1 cellular context compared by ENCODE assay signal in the genomic region with DNA sequence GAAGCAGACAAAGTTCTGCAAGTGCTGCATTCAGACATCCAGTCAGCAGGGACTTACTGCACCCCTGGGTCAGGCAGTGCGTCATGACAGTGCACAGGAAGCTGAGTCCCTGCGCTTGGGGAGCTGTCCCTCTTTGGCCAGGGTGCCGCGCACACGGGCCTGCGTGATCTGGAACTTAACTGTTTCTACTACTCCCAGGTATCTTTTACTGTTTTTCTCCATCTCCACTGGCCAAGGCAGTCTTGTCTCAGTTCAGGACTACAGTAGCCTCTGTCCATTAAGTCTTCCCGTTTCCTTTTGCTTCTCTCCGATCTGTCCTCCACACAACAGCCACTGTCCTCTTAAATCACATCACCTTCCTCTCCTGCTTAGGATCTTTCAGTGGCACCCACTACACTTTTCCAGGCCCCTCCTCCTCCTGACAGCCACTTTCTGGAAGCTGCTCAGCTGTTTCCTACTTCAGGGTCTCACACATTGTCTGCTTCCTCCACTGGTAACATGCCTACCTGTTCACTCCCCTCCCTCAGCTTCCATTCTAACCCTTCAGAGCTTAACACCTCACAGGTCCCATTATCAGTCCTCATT.
A peak's percentile ranks its signal among the peaks of the same experiment; 100 is the strongest.
TF ChIP-seq lines count a peak whose summit lies in the region.

No MANE protein-coding gene starts in this region.

TF ChIP-seq in HepG2, 621 proteins besides CTCF, POLR2A, EP300 and RAD21 (continued from another document):
- TF ChIP-seq, protein P1, sequence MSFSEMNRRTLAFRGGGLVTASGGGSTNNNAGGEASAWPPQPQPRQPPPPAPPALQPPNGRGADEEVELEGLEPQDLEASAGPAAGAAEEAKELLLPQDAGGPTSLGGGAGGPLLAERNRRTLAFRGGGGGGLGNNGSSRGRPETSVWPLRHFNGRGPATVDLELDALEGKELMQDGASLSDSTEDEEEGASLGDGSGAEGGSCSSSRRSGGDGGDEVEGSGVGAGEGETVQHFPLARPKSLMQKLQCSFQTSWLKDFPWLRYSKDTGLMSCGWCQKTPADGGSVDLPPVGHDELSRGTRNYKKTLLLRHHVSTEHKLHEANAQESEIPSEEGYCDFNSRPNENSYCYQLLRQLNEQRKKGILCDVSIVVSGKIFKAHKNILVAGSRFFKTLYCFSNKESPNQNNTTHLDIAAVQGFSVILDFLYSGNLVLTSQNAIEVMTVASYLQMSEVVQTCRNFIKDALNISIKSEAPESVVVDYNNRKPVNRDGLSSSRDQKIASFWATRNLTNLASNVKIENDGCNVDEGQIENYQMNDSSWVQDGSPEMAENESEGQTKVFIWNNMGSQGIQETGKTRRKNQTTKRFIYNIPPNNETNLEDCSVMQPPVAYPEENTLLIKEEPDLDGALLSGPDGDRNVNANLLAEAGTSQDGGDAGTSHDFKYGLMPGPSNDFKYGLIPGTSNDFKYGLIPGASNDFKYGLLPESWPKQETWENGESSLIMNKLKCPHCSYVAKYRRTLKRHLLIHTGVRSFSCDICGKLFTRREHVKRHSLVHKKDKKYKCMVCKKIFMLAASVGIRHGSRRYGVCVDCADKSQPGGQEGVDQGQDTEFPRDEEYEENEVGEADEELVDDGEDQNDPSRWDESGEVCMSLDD (CRISPR knock-in tag; IDR thresholded peaks at IDR 0.05; ENCODE audit: borderline replicate concordance): no peak
- TF ChIP-seq ZNF713 (CRISPR knock-in tag; IDR thresholded peaks at IDR 0.05) (0 out of 2 replicates have a peak, but pooled peaks have one; percentile 61), EED (CRISPR knock-in tag; IDR thresholded peaks at IDR 0.05) (no peak), TOPORS (CRISPR knock-in tag; IDR thresholded peaks at IDR 0.05) (no peak), GPN1 (CRISPR knock-in tag; IDR thresholded peaks at IDR 0.05; ENCODE audit: borderline replicate concordance) (no peak)
- TF ChIP-seq, protein P2, sequence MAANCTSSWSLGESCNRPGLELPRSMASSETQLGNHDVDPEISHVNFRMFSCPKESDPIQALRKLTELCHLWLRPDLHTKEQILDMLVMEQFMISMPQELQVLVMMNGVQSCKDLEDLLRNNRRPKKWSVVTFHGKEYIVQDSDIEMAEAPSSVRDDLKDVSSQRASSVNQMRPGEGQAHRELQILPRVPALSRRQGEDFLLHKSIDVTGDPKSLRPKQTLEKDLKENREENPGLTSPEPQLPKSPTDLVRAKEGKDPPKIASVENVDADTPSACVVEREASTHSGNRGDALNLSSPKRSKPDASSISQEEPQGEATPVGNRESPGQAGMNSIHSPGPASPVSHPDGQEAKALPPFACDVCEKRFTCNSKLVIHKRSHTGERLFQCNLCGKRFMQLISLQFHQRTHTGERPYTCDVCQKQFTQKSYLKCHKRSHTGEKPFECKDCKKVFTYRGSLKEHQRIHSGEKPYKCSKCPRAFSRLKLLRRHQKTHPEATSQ (CRISPR knock-in tag; IDR thresholded peaks at IDR 0.05; ENCODE audit: borderline replicate concordance): no peak
